ENCODE assay signal across 17 cellular contexts in the genomic region with DNA sequence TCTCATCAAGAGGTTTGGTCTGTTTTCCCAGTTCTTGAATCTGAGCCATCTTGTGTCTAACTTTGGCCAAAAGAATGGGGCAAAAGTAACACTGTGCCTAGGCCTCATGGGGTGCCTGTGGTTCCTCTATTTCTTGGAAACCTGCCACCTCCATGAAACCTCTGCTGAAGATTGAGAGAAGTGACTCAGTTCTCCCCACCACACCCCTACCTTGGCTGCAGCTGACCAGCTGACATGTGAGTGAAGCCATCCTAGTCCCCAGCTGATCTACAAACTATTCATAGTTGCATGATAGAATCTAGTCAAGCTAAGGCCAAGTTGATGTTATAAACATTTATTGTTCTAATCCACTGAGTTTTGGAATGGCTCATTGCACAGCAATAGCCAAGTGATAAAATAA.
DNase-seq lines count a peak whose midpoint lies in the region; TF ChIP-seq lines count a peak whose summit lies in the region.
"Had no signal": no experiment of that assay in that cellular context is flagged by ENCODE, and none has a peak within 500 bp of the region (broad histone marks: within the 10 kb centered on the region; RNA-seq: fewer than 3 reads in every experiment).

No MANE protein-coding gene starts in this region.

- H3K27ac Mint-ChIP-seq in mesothelial cell of epicardium: no peak overlapping the region

- no peaks in the 10 kb centered on the region for H3K27me3 Mint-ChIP-seq in mesothelial cell of epicardium (ENCODE audit: low read depth)

- H3K36me3 ChIP-seq in mammary epithelial cell (ENCODE audit: insufficient read depth, low read length): no peaks in the 10 kb centered on the region
- no peaks in the 10 kb centered on the region for H3K36me3 ChIP-seq in osteoblast (ENCODE audit: insufficient read depth, low read length)

- H3K27me3 ChIP-seq in mammary epithelial cell (ENCODE audit: insufficient read depth, low read length) (no peaks in the 10 kb centered on the region), osteoblast (ENCODE audit: insufficient read depth, low read length) (no peaks in the 10 kb centered on the region)

- H3K9ac ChIP-seq in mammary epithelial cell (ENCODE audit: insufficient read depth, low read length): no peak overlapping the region
- H3K9ac ChIP-seq: KMS-11 had no signal

- H2AFZ ChIP-seq in mammary epithelial cell (ENCODE audit: low read depth, low read length): no peak overlapping the region
- no peak overlapping the region for H2AFZ ChIP-seq in osteoblast (ENCODE audit: low read length)

- H3K4me1 Mint-ChIP-seq in mesothelial cell of epicardium: peaks cover 2% of the 10 kb centered on the region

- H4K20me1 ChIP-seq in mammary epithelial cell (ENCODE audit: insufficient read depth, low read length) (no peaks in the 10 kb centered on the region), osteoblast (ENCODE audit: insufficient read depth, low read length) (no peaks in the 10 kb centered on the region)

- H3K79me2 ChIP-seq in mammary epithelial cell (ENCODE audit: insufficient read depth, low read length) (no peaks in the 10 kb centered on the region), osteoblast (ENCODE audit: insufficient read depth, low read length) (no peaks in the 10 kb centered on the region)

- H3K27ac ChIP-seq in mammary epithelial cell (ENCODE audit: insufficient read depth, low read depth, low read length): no peak overlapping the region
- no peak overlapping the region for H3K27ac ChIP-seq in osteoblast (ENCODE audit: low read depth, low read length)
- H3K27ac ChIP-seq: C4-2B, KMS-11 had no signal

- no peaks in the 10 kb centered on the region for H3K36me3 Mint-ChIP-seq in mesothelial cell of epicardium

- DNase-seq in Caki2 (ENCODE audit: low read depth): peak; percentile 8
- peak; percentile 14 for DNase-seq in HT1080 (ENCODE audit: low read depth)
- DNase-seq in mammary epithelial cell: peak; percentile 29
- peak; percentile 66 for DNase-seq in osteoblast (ENCODE audit: insufficient read length, low spot score, missing footprints)
- no peak for DNase-seq in occipital lobe (lab: John Stamatoyannopoulos, UW)
- DNase-seq in NCI-H748 (lab: John Stamatoyannopoulos, UW; ENCODE audit: unreplicated experiment): no peak
- DNase-seq in mesothelial cell of epicardium (ENCODE audit: low spot score in 2 of 2, unreplicated experiment in 2 of 2): no peak
- DNase-seq in HEK293T (ENCODE audit: extremely low spot score): no peak
- DNase-seq: AML-193, DMS79, NCI-H1092, NCI-H1436 treated with DMSO at 0.1 percent for 48 hours, NCI-H2029, NCI-H345, NCI-H524 treated with DMSO at 0.1 percent for 48 hours had no signal

- H3K9me3 Mint-ChIP-seq in mesothelial cell of epicardium: peaks cover 21% of the 10 kb centered on the region

- H3K9me3 ChIP-seq in mammary epithelial cell (replicated peaks; ENCODE audit: insufficient read depth, low read length) (no peaks in the 10 kb centered on the region), osteoblast (ENCODE audit: low read depth, low read length) (no peaks in the 10 kb centered on the region)

- in situ Hi-C loops in Caki2 (cut with HindIII; ENCODE audit: low pct_unique_long_range_greater_than_20kb, low sequenced_read_pairs) (no loop called here), mammary epithelial cell (cut with MboI; ENCODE audit: low sequenced_read_pairs in 2 of 2) (no loop called here)

- dilution Hi-C loops in mammary epithelial cell (cut with HindIII; ENCODE audit: low sequenced_read_pairs): no loop called here

- intact Hi-C loops in mammary epithelial cell (cut with micrococcal nuclease): no loop called here

- no peak overlapping the region for H3K4me3 Mint-ChIP-seq in mesothelial cell of epicardium

- H3K4me2 ChIP-seq in mammary epithelial cell (ENCODE audit: insufficient read depth, low read depth, low read length) (no peak overlapping the region), osteoblast (ENCODE audit: insufficient read depth, low read length) (no peak overlapping the region)
- H3K4me2 ChIP-seq: KMS-11 had no signal

- BruUV-seq in mammary epithelial cell (replicated peaks; lab: Mats Ljungman, UMichigan): no TSS peak

- CTCF ChIA-PET in mammary epithelial cell (lab: Charles Lee; ENCODE audit: low non-redundant PET) (no interaction called here), HEK293T (lab: Yijun Ruan, JAX) (no interaction called here)

- TF ChIP-seq CTCF in mammary epithelial cell (conservative IDR thresholded peaks at IDR 0.05 in 1 of 2, IDR thresholded peaks at IDR 0.05 in 1 of 2; ENCODE audit: extremely low read depth in 1 of 2, insufficient read depth in 1 of 2, low read depth in 1 of 2, low read length in 2 of 2) (no peak), osteoblast (IDR thresholded peaks at IDR 0.05; ENCODE audit: extremely low read depth, low read depth, low read length) (no peak), mesothelial cell of epicardium (IDR thresholded peaks at IDR 0.05; ENCODE audit: unreplicated experiment) (no peak)

- POLR2A ChIA-PET in HEK293T (lab: Yijun Ruan, JAX): no interaction called here

- H3K4me3 ChIP-seq in mammary epithelial cell (replicated peaks in 1 of 3; ENCODE audit: insufficient read depth in 1 of 3, low read depth in 2 of 3, low read length in 3 of 3) (no peak overlapping the region), osteoblast (ENCODE audit: insufficient read depth, low read length) (no peak overlapping the region)

- H3K4me1 ChIP-seq in mammary epithelial cell (ENCODE audit: insufficient read depth, low read length): no peaks in the 10 kb centered on the region
- no peaks in the 10 kb centered on the region for H3K4me1 ChIP-seq in osteoblast (ENCODE audit: insufficient read depth, low read length)

TF ChIP-seq in HEK293T, 16 proteins besides CTCF, POLR2A, EP300 and RAD21:
- no peak for TF ChIP-seq CTBP1 (IDR thresholded peaks at IDR 0.05; ENCODE audit: borderline replicate concordance)
- no peak for TF ChIP-seq BHLHE40 (IDR thresholded peaks at IDR 0.05; ENCODE audit: borderline replicate concordance)
- TF ChIP-seq ELF4 (IDR thresholded peaks at IDR 0.05): no peak
- no peak for TF ChIP-seq FOXK2 (IDR thresholded peaks at IDR 0.05)

Comparison
In these comparisons a context has a peak if more than half of its experiments do, and no peak if none do; other contexts are left out.
1. DNase-seq: peak in Caki2 (single experiment), HT1080 (single experiment), mammary epithelial cell (single experiment) and osteoblast (single experiment); none in occipital lobe (single experiment), NCI-H748 (single experiment), mesothelial cell of epicardium (0 of 2) and HEK293T (single experiment).